ENCODE assay signal across 8 cellular contexts in the genomic region with DNA sequence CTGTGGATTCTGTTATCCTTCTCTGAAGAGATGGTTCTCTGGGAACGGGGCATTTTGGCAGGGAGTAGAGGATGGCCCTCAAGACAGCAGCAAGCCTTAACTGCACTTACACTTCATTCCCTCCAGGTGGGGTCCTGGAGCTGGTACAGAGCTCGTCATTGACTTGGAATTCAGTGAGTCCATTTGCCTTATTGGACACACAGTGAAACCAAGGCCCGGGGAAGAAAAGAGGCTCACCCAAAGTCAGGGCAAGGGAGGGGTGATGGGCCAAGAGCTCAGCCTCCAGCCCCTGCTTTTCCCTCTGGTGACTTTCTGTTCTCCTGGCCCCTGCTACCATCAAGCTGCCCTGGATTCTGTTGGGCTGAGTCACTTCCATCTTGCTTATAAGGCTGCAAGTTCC.
DNase-seq lines count a peak whose midpoint lies in the region; ATAC-seq and TF ChIP-seq lines count a peak whose summit lies in the region.

No MANE protein-coding gene starts in this region.

- in situ Hi-C loops in GM13977 (cut with MboI; ENCODE audit: low pct_unique_long_range_greater_than_20kb, low sequenced_read_pairs, unreplicated experiment), result no loop called here

- H3K4me1 Mint-ChIP-seq in chondrocyte (ENCODE audit: low read depth) (peaks cover 16% of the 10 kb centered on the region), neural crest cell (peaks cover 18% of the 10 kb centered on the region)
- H3K4me1 Mint-ChIP-seq in T-helper 2 cell treated with Interferon-gamma antibody and Interleukin-4, amounts not matched to agents 5 μg/mL and 100 μg/mL, for 36 hours (ENCODE audit: low read depth), result peaks cover 15% of the 10 kb centered on the region

- H3K36me3 Mint-ChIP-seq in chondrocyte (ENCODE audit: low read depth), result no peaks in the 10 kb centered on the region
- H3K36me3 Mint-ChIP-seq in neural crest cell (ENCODE audit: low read depth), result no peaks in the 10 kb centered on the region
- H3K36me3 Mint-ChIP-seq in T-helper 2 cell treated with Interferon-gamma antibody and Interleukin-4, amounts not matched to agents 5 μg/mL and 100 μg/mL, for 36 hours (ENCODE audit: low read depth), result no peaks in the 10 kb centered on the region

- H3K27ac Mint-ChIP-seq in chondrocyte (ENCODE audit: unreplicated experiment) (no peak overlapping the region), neural crest cell (ENCODE audit: unreplicated experiment) (no peak overlapping the region)
- H3K27ac Mint-ChIP-seq in T-helper 2 cell treated with Interferon-gamma antibody and Interleukin-4, amounts not matched to agents 5 μg/mL and 100 μg/mL, for 36 hours, result no peak overlapping the region

- DNase-seq in BE2C (peak; percentile 40), GM13977 (ENCODE audit: low spot score) (peak; percentile 60), NCI-H526 treated with DMSO at 0.1 percent for 48 hours (lab: John Stamatoyannopoulos, UW) (peak; percentile 8), chondrocyte (ENCODE audit: low spot score) (no peak), neural crest cell (ENCODE audit: low read depth, low spot score) (peak; percentile 11)
- no peak for DNase-seq in T-helper 2 cell treated with Interferon-gamma antibody and Interleukin-4, amounts not matched to agents 5 μg/mL and 100 μg/mL, for 36 hours (ENCODE audit: low spot score)

- ATAC-seq in GM19467 (IDR thresholded peaks at IDR 0.05; ENCODE audit: unreplicated experiment) (no peak), GM21576 (IDR thresholded peaks at IDR 0.05; ENCODE audit: unreplicated experiment) (no peak)

- peaks cover 6% of the 10 kb centered on the region; the same call in 1 of the 2 replicates for H3K27me3 ChIP-seq in BE2C

- no peaks in the 10 kb centered on the region for H3K9me3 ChIP-seq in BE2C

- H3K4me3 Mint-ChIP-seq in chondrocyte (ENCODE audit: unreplicated experiment), result no peak overlapping the region
- no peak overlapping the region for H3K4me3 Mint-ChIP-seq in neural crest cell
- no peak overlapping the region for H3K4me3 Mint-ChIP-seq in T-helper 2 cell treated with Interferon-gamma antibody and Interleukin-4, amounts not matched to agents 5 μg/mL and 100 μg/mL, for 36 hours

- H3K36me3 ChIP-seq in BE2C, result no peaks in the 10 kb centered on the region

- TF ChIP-seq CTCF in BE2C (IDR thresholded peaks at IDR 0.05; ENCODE audit: low read depth, low read length) (peak; percentile 80), GM13977 (IDR thresholded peaks at IDR 0.05; ENCODE audit: extremely low read depth, insufficient read depth, missing control alignments) (peak; percentile 78), chondrocyte (IDR thresholded peaks at IDR 0.05) (peak; percentile 75), neural crest cell (conservative IDR thresholded peaks at IDR 0.05) (peak; percentile 56)

- no peak overlapping the region for H3K4me3 ChIP-seq in BE2C (ENCODE audit: low read depth, low read length)

- 0 out of 2 replicates have a peak, but pooled peaks cover 5% of the 10 kb centered on the region for H3K4me1 ChIP-seq in BE2C

- H3K27me3 Mint-ChIP-seq in chondrocyte (ENCODE audit: low read depth) (peaks cover 13% of the 10 kb centered on the region), neural crest cell (ENCODE audit: low read depth) (peaks cover 22% of the 10 kb centered on the region)
- peaks cover 51% of the 10 kb centered on the region for H3K27me3 Mint-ChIP-seq in T-helper 2 cell treated with Interferon-gamma antibody and Interleukin-4, amounts not matched to agents 5 μg/mL and 100 μg/mL, for 36 hours (ENCODE audit: low read depth)

- no peaks in the 10 kb centered on the region for H3K9me3 Mint-ChIP-seq in chondrocyte (ENCODE audit: low read depth)
- H3K9me3 Mint-ChIP-seq in neural crest cell, result no peaks in the 10 kb centered on the region
- H3K9me3 Mint-ChIP-seq in T-helper 2 cell treated with Interferon-gamma antibody and Interleukin-4, amounts not matched to agents 5 μg/mL and 100 μg/mL, for 36 hours, result no peaks in the 10 kb centered on the region

Comparison
In these comparisons a context has a peak if more than half of its experiments do, and no peak if none do; other contexts are left out.
1. DNase-seq: peak in BE2C (single experiment), GM13977 (single experiment), NCI-H526 treated with DMSO at 0.1 percent for 48 hours (single experiment) and neural crest cell (single experiment); none in chondrocyte (single experiment) and T-helper 2 cell treated with Interferon-gamma antibody and Interleukin-4, amounts not matched to agents 5 μg/mL and 100 μg/mL, for 36 hours (single experiment).
2. Peak in every context shown above with its lines, with median percentiles within 50 percentile points of each other: CTCF ChIP-seq.